Comparison of ENCODE assay signal across 9 cellular contexts in the genomic region with DNA sequence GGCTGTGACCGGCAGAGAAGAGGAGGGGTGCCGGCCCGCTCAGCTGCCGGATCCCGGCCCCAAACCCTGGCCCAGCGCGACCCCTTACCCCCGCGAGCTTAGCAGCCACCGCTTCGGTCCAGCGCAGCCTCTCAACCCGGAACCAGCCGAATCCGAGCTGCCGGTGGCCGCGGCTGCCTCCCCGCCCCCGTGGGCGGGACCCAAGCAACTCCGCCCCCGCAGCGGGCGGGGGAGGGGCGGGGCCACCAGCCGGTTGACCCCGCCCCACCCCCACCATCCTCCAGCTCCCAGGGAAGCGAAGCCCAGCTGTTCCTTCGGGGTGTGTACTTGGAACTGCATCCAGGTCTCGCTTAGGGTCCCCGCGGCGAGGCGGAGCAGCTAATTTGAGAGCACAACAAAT. TPM values are rescaled to one million over a fixed set of nuclear protein-coding genes. Genes with fewer than 3 reads are reported as not detected.
DNase-seq lines count a peak whose midpoint lies in the region; ATAC-seq, FAIRE-seq and TF ChIP-seq lines count a peak whose summit lies in the region.
"Had no signal": no experiment of that assay in that cellular context is flagged by ENCODE, and none has a peak within 500 bp of the region (broad histone marks: within the 10 kb centered on the region; RNA-seq: fewer than 3 reads in every experiment).

Gene TRIM62, minus strand, starts transcription at position 138 of the 400 bp plus-strand sequence. CDS start 611 bp downstream, outside the sequence.

- H3K27me3 ChIP-seq in GM23338 (ENCODE audit: insufficient read depth) = peaks cover 5% of the 10 kb centered on the region; the same call in 1 of the 2 replicates
- H3K27me3 ChIP-seq in pancreas = no peaks in the 10 kb centered on the region
- no peaks in the 10 kb centered on the region for H3K27me3 ChIP-seq in thyroid gland

- H3K27ac ChIP-seq in GM23338 (ENCODE audit: low read depth) (no peak within 1 kb of the TSS), pancreas (no peak within 1 kb of the TSS), thyroid gland (peak within 1 kb of the TSS; percentile 45 to 58 (median 55))

- H3K9me3 Mint-ChIP-seq in GM23338 = no peaks in the 10 kb centered on the region
- H3K9me3 Mint-ChIP-seq in activated naive CD8-positive, alpha-beta T cell (ENCODE audit: low read depth) = no peaks in the 10 kb centered on the region

- H2AFZ ChIP-seq in GM23338 = peak within 1 kb of the TSS; percentile 80

- peak within 1 kb of the TSS; percentile 90 for H3K4me2 ChIP-seq in GM23338

- peaks cover 3% of the 10 kb centered on the region; the same call in 1 of the 2 replicates for H3K9me2 ChIP-seq in GM23338 (ENCODE audit: insufficient read depth)

- H3F3A ChIP-seq in GM23338 (replicated peaks; ENCODE audit: low read depth) = no peaks in the 10 kb centered on the region

- DNase-seq in COR-L47 (lab: John Stamatoyannopoulos, UW) = peak; percentile 86
- peak; percentile 88 for DNase-seq in GM23338 (ENCODE audit: low spot score)
- peak; percentile 85 for DNase-seq in NAMALWA (ENCODE audit: low spot score)
- peak; percentile 21 for DNase-seq in SKM-1 treated with dmso at 0.1 percent for 144 hours (lab: John Stamatoyannopoulos, UW; ENCODE audit: unreplicated experiment)
- peak; percentile 94 for DNase-seq in Right ventricle myocardium inferior (ENCODE audit: missing footprints)
- DNase-seq in pancreas = peak; percentile 80 to 93 (median 90)
- DNase-seq in thyroid gland = peak; percentile 86 to 89

- FAIRE-seq in pancreas (lab: Jason Lieb, UNC) = no peak
- FAIRE-seq: islet of Langerhans had no signal

- H3K4me3 Mint-ChIP-seq in GM23338 = peak within 1 kb of the TSS; percentile 78
- peak within 1 kb of the TSS; percentile 86 for H3K4me3 Mint-ChIP-seq in activated naive CD8-positive, alpha-beta T cell

- H3K36me3 ChIP-seq in GM23338 (ENCODE audit: insufficient read depth) (no peaks in the 10 kb centered on the region), pancreas (no peaks in the 10 kb centered on the region), thyroid gland (no peaks in the 10 kb centered on the region)

- H3K27me3 Mint-ChIP-seq in GM23338 (ENCODE audit: insufficient read depth, low read depth, poor library complexity) = peaks cover 15% of the 10 kb centered on the region
- H3K27me3 Mint-ChIP-seq in activated naive CD8-positive, alpha-beta T cell = peaks cover 8% of the 10 kb centered on the region

- H3K4me1 ChIP-seq in GM23338 (ENCODE audit: insufficient read depth) (peaks cover 25% of the 10 kb centered on the region), pancreas (no peaks in the 10 kb centered on the region), thyroid gland (peaks cover 13 to 18% of the 10 kb centered on the region in 2 donors)

- TF ChIP-seq CTCF in GM23338 (conservative IDR thresholded peaks at IDR 0.05; ENCODE audit: low read depth in 2 of 2) = no peak
- no peak for TF ChIP-seq CTCF in pancreas (IDR thresholded peaks at IDR 0.05)
- no peak for TF ChIP-seq CTCF in thyroid gland (IDR thresholded peaks at IDR 0.05)

- peaks cover 4% of the 10 kb centered on the region; the same call in 1 of the 2 replicates for H3K79me2 ChIP-seq in GM23338 (replicated peaks; ENCODE audit: insufficient read depth)

- peaks cover 31% of the 10 kb centered on the region for H3K4me1 Mint-ChIP-seq in GM23338
- peaks cover 28% of the 10 kb centered on the region for H3K4me1 Mint-ChIP-seq in activated naive CD8-positive, alpha-beta T cell (ENCODE audit: low read depth)

- H3K9me3 ChIP-seq in pancreas (no peaks in the 10 kb centered on the region), thyroid gland (no peaks in the 10 kb centered on the region)

- intact Hi-C loops in Right ventricle myocardium inferior (cut with DNase I) = loop anchor here (2.0 kb wide), 1 partner anchor 55 kb away; no protein-coding TSS in a partner anchor
- intact Hi-C loops in pancreas (cut with DNase I) = no loop called here
- intact Hi-C loops in thyroid gland (cut with DNase I) = no loop called here

- peaks cover 3% of the 10 kb centered on the region; the same call in 1 of the 3 replicates for H3K36me3 Mint-ChIP-seq in GM23338 (ENCODE audit: low read depth)
- H3K36me3 Mint-ChIP-seq in activated naive CD8-positive, alpha-beta T cell = no peaks in the 10 kb centered on the region

- peak in 1 of 2 donors; percentile 69 for TF ChIP-seq POLR2A in thyroid gland (IDR thresholded peaks at IDR 0.05)

- ATAC-seq in GM23338 = peak; percentile 69
- ATAC-seq in Right ventricle myocardium inferior = peak; percentile 91
- ATAC-seq in pancreas = peak; percentile 89 to 96 (median 94)

- no peak within 1 kb of the TSS for H3K27ac Mint-ChIP-seq in GM23338
- no peak within 1 kb of the TSS for H3K27ac Mint-ChIP-seq in activated naive CD8-positive, alpha-beta T cell

- WGBS in pancreas, 2 donors = 0% methylated on average over 17 to 35 of the region's 35 CpGs
- WGBS in thyroid gland, 2 donors = 0 to 1% methylated on average over 12 to 25 of the region's 35 CpGs

- H4K20me1 ChIP-seq in GM23338 (replicated peaks; ENCODE audit: insufficient read depth) = no peaks in the 10 kb centered on the region; the same call in 1 of the 2 replicates

- H3K4me3 ChIP-seq in GM23338 = peak within 1 kb of the TSS; percentile 88
- peak within 1 kb of the TSS; percentile 61 to 86 (median 82) for H3K4me3 ChIP-seq in pancreas
- H3K4me3 ChIP-seq in thyroid gland (replicated peaks in 1 of 3) = peak within 1 kb of the TSS; percentile 36 to 65 (median 42)

TF ChIP-seq in GM23338, 12 proteins besides CTCF, POLR2A, EP300 and RAD21:
- TF ChIP-seq POLR2AphosphoS5 (IDR thresholded peaks at IDR 0.05; ENCODE audit: low read depth) = peak; percentile 77
- TF ChIP-seq STAT1 (IDR thresholded peaks at IDR 0.05; ENCODE audit: unreplicated experiment) = no peak

RNA-seq across cellular contexts. Expression of gene TRIM62, which starts in this region (rescaled TPM):
- 16.1 and 18.9 TPM in 2 replicates for total RNA-seq in GM23338 (2014; rRNA removed; shearing (Covaris generic))
- 2.7 and 2.9 TPM in 2 replicates for polyA plus RNA-seq in GM23338 (2016; fragmentation: Nextera tagmentation; extraction: Ambion mirVana)
- total RNA-seq in Right ventricle myocardium inferior = 2.3 TPM
- 1 to 10 TPM; 1.6 to 3.5 (median 2.6) TPM for total RNA-seq in pancreas
- 1 to 10 TPM; 3.1 to 4.3 TPM for polyA plus RNA-seq in pancreas
- 1 to 10 TPM; 6.0 to 9.9 (median 6.9) TPM for total RNA-seq in thyroid gland

Comparison
In these comparisons a context has a peak if more than half of its experiments do, and no peak if none do; other contexts are left out.
1. DNase-seq: peak in every context shown above with its lines; median percentile 94 in Right ventricle myocardium inferior; 90 in pancreas; 88 in GM23338; 88 in thyroid gland; 86 in COR-L47; 85 in NAMALWA; 21 in SKM-1 treated with dmso at 0.1 percent for 144 hours.
2. H3K27ac ChIP-seq: peak in thyroid gland (3 of 3); none in GM23338 (single experiment) and pancreas (0 of 4).
3. Peak in every context shown above with its lines, with median percentiles within 50 percentile points of each other: ATAC-seq and H3K4me3 ChIP-seq.